Comparison of ENCODE assay signal across 18 cellular contexts in genomic region chr7:139909379-139910050, GRCh38.
DNase-seq lines count a peak whose midpoint lies in the region; ATAC-seq, FAIRE-seq and TF ChIP-seq lines count a peak whose summit lies in the region.
"Had no signal": no experiment of that assay in that cellular context is flagged by ENCODE, and none has a peak within 500 bp of the region (broad histone marks: within the 10 kb centered on the region; RNA-seq: fewer than 3 reads in every experiment).

No MANE protein-coding gene starts in this region.

- DNase-seq in HepG2 (ENCODE audit: low spot score) (no peak), right lobe of liver (no peak), SJCRH30 (peak; percentile 14 to 51), fibroblast of villous mesenchyme (ENCODE audit: low read depth) (peak; percentile 27), HPDE6-E6E7 (ENCODE audit: extremely low spot score) (no peak)
- DNase-seq in activated T-cell treated with anti-CD3 and anti-CD28 coated beads, Interleukin-2, amount 50 U/mL, for 72 hours: no peak
- DNase-seq: activated T-cell treated with anti-CD3 and anti-CD28 coated beads, Interleukin-2, amount 50 U/mL, for 1 hour; EL; H7; hippocampal formation; NCI-H1092; pancreas; SW 1271; uterus had no signal

- H2AFZ ChIP-seq in HepG2 (ENCODE audit: low read length): no peak overlapping the region

- H3K36me3 ChIP-seq in HepG2 (replicated peaks in 1 of 2; ENCODE audit: control insufficient read depth in 1 of 2, insufficient read depth in 2 of 2, low read length in 2 of 2) (no peaks in the 10 kb centered on the region), right lobe of liver (no peaks in the 10 kb centered on the region), SJCRH30 (no peaks in the 10 kb centered on the region)
- H3K36me3 ChIP-seq: pancreas, uterus had no signal

- ATAC-seq in HepG2: no peak
- no peak for ATAC-seq in right lobe of liver
- no peak for ATAC-seq in GM21576 (IDR thresholded peaks at IDR 0.05; ENCODE audit: unreplicated experiment)
- no peak for ATAC-seq in HG02588 (IDR thresholded peaks at IDR 0.05; ENCODE audit: unreplicated experiment)
- no peak for ATAC-seq in activated T-cell treated with anti-CD3 and anti-CD28 coated beads, Interleukin-2, amount 50 U/mL, for 72 hours (replicated peaks in 1 of 2)
- ATAC-seq: pancreas, WTC11 had no signal

- H3K4me2 ChIP-seq in HepG2 (ENCODE audit: low read depth, low read length): no peak overlapping the region

- H3K79me2 ChIP-seq in HepG2 (ENCODE audit: insufficient read depth, low read length): no peaks in the 10 kb centered on the region

- BruUV-seq in HepG2 (replicated peaks; lab: Mats Ljungman, UMichigan): no TSS peak

- peaks cover 3 to 13% of the 10 kb centered on the region in 2 donors for H3K36me3 Mint-ChIP-seq in activated T-cell treated with anti-CD3 and anti-CD28 coated beads, Interleukin-2, amount 50 U/mL, for 72 hours (ENCODE audit: insufficient read depth in 2 of 2)
- H3K36me3 Mint-ChIP-seq: WTC11 had no signal

- TF ChIP-seq EP300 in HepG2 (IDR thresholded peaks at IDR 0.05; ENCODE audit: low read depth in 2 of 2, low read length in 2 of 2) (no peak), HepG2 (CRISPR knock-in tag; IDR thresholded peaks at IDR 0.05; ENCODE audit: borderline replicate concordance) (no peak)

- H3K9me3 Mint-ChIP-seq in activated T-cell treated with anti-CD3 and anti-CD28 coated beads, Interleukin-2, amount 50 U/mL, for 72 hours: peaks cover 0 to 5% of the 10 kb centered on the region in 2 donors

- H3K27me3 ChIP-seq in HepG2 (ENCODE audit: control insufficient read depth in 1 of 2, insufficient read depth in 2 of 2, low read length in 2 of 2) (no peaks in the 10 kb centered on the region), right lobe of liver (no peaks in the 10 kb centered on the region), SJCRH30 (peaks cover 3% of the 10 kb centered on the region; the same call in 1 of the 2 replicates)
- H3K27me3 ChIP-seq: pancreas, uterus had no signal

- 74% methylated on average over 6 of the region's 6 CpGs for WGBS in HepG2 (ENCODE audit: low lambda C conversion rate)
- WGBS in right lobe of liver (ENCODE audit: insufficient coverage, low coverage, low lambda C conversion rate, missing lambda C conversion rate): 84% methylated on average over 6 of the region's 6 CpGs

- no peak overlapping the region for H3K4me3 Mint-ChIP-seq in activated T-cell treated with anti-CD3 and anti-CD28 coated beads, Interleukin-2, amount 50 U/mL, for 72 hours
- H3K4me3 Mint-ChIP-seq: B cell, WTC11 had no signal

- H3K27me3 Mint-ChIP-seq in activated T-cell treated with anti-CD3 and anti-CD28 coated beads, Interleukin-2, amount 50 U/mL, for 72 hours (ENCODE audit: low read depth): peaks cover 9% of the 10 kb centered on the region
- H3K27me3 Mint-ChIP-seq: B cell had no signal

- H3K27ac ChIP-seq in HepG2 (ENCODE audit: extremely low read length, insufficient read depth, low read length): no peak overlapping the region
- H3K27ac ChIP-seq in right lobe of liver: no peak overlapping the region
- no peak overlapping the region for H3K27ac ChIP-seq in SJCRH30
- H3K27ac ChIP-seq: pancreas, uterus had no signal

- intact Hi-C loops in HepG2 (cut with micrococcal nuclease; ENCODE audit: unreplicated experiment): no loop called here
- intact Hi-C loops in right lobe of liver (cut with DNase I): no loop called here

- TF ChIP-seq RAD21 in HepG2 (CRISPR knock-in tag; IDR thresholded peaks at IDR 0.05): no peak

- POLR2A ChIA-PET in HepG2 (lab: Yijun Ruan, JAX): no interaction called here

- FAIRE-seq in HepG2 (lab: Jason Lieb, UNC): no peak
- FAIRE-seq: pancreas had no signal

- TF ChIP-seq POLR2A in HepG2 (IDR thresholded peaks at IDR 0.05; ENCODE audit: insufficient read depth in 1 of 2, low read depth in 2 of 2, low read length in 2 of 2): no peak
- TF ChIP-seq POLR2A in right lobe of liver (IDR thresholded peaks at IDR 0.05): no peak

- TF ChIP-seq CTCF in HepG2 (CRISPR knock-in tag; IDR thresholded peaks at IDR 0.05): no peak
- TF ChIP-seq CTCF in right lobe of liver (IDR thresholded peaks at IDR 0.05): no peak
- TF ChIP-seq CTCF in fibroblast of villous mesenchyme (IDR thresholded peaks at IDR 0.05; ENCODE audit: insufficient read depth, low read depth, low read length): no peak

- no peaks in the 10 kb centered on the region for H3K4me1 ChIP-seq in HepG2 (ENCODE audit: insufficient read depth, low read length)
- H3K4me1 ChIP-seq in right lobe of liver: no peaks in the 10 kb centered on the region
- H3K4me1 ChIP-seq in SJCRH30: no peaks in the 10 kb centered on the region
- H3K4me1 ChIP-seq: pancreas, uterus had no signal

- in situ Hi-C loops in HepG2 (cut with HindIII; ENCODE audit: extremely low pct_ligation_motif_present, low pct_unique_long_range_greater_than_20kb): no loop called here

- H4K20me1 ChIP-seq in HepG2 (ENCODE audit: insufficient read depth, low read length): no peaks in the 10 kb centered on the region

- H3K4me1 Mint-ChIP-seq in activated T-cell treated with anti-CD3 and anti-CD28 coated beads, Interleukin-2, amount 50 U/mL, for 72 hours (ENCODE audit: low read depth): peaks cover 2% of the 10 kb centered on the region
- H3K4me1 Mint-ChIP-seq: WTC11 had no signal

- H3K4me3 ChIP-seq in HepG2 (replicated peaks in 1 of 3; ENCODE audit: insufficient read depth in 1 of 3, low read depth in 2 of 3, low read length in 3 of 3): no peak overlapping the region
- no peak overlapping the region for H3K4me3 ChIP-seq in right lobe of liver
- no peak overlapping the region for H3K4me3 ChIP-seq in SJCRH30
- H3K4me3 ChIP-seq in fibroblast of villous mesenchyme (ENCODE audit: low read depth, low read length): no peak overlapping the region
- H3K4me3 ChIP-seq: pancreas, uterus had no signal

- CTCF ChIA-PET in HepG2 (lab: Yijun Ruan, JAX; ENCODE audit: low intra/inter-chr PET ratio, low total read pairs): no interaction called here

- H3K9me3 ChIP-seq in HepG2 (ENCODE audit: low read length) (peaks cover 12% of the 10 kb centered on the region), right lobe of liver (no peaks in the 10 kb centered on the region), SJCRH30 (replicated peaks) (no peaks in the 10 kb centered on the region)
- H3K9me3 ChIP-seq: pancreas, uterus had no signal

- H3K27ac Mint-ChIP-seq in activated T-cell treated with anti-CD3 and anti-CD28 coated beads, Interleukin-2, amount 50 U/mL, for 72 hours: no peak overlapping the region
- H3K27ac Mint-ChIP-seq: B cell, WTC11 had no signal

- H3K9ac ChIP-seq in HepG2 (ENCODE audit: insufficient read depth, low read depth, low read length): no peak overlapping the region

TF ChIP-seq in HepG2, 621 proteins besides CTCF, POLR2A, EP300 and RAD21:
- TF ChIP-seq ZUFSP (CRISPR knock-in tag; IDR thresholded peaks at IDR 0.05; ENCODE audit: borderline replicate concordance) (no peak), ISX (CRISPR knock-in tag; conservative IDR thresholded peaks at IDR 0.05) (no peak), ZNF670 (CRISPR knock-in tag; IDR thresholded peaks at IDR 0.05; ENCODE audit: borderline replicate concordance) (no peak), MAFK (conservative IDR thresholded peaks at IDR 0.05 in 1 of 2, IDR thresholded peaks at IDR 0.05 in 1 of 2; ENCODE audit: low read length in 2 of 2) (peak; percentile 74 to 93), MAFF (IDR thresholded peaks at IDR 0.05; ENCODE audit: low read depth, low read length) (peak; percentile 87), ZKSCAN5 (CRISPR knock-in tag; IDR thresholded peaks at IDR 0.05) (no peak)

Comparison
In these comparisons a context has a peak if more than half of its experiments do, and no peak if none do; other contexts are left out.
1. DNase-seq: peak in SJCRH30 (2 of 2) and fibroblast of villous mesenchyme (single experiment); none in HepG2 (single experiment), right lobe of liver (0 of 3), activated T-cell treated with anti-CD3 and anti-CD28 coated beads, Interleukin-2, amount 50 U/mL, for 72 hours (0 of 2) and HPDE6-E6E7 (single experiment).